In genomic region chr17:68320943-68321557, GRCh38 we compare ENCODE assay signal across 16 cellular contexts. TPM values are rescaled to one million over a fixed set of nuclear protein-coding genes. Genes with fewer than 3 reads are reported as not detected.
DNase-seq lines count a peak whose midpoint lies in the region; ATAC-seq and TF ChIP-seq lines count a peak whose summit lies in the region.
"Had no signal": no experiment of that assay in that cellular context is flagged by ENCODE, and none has a peak within 500 bp of the region (broad histone marks: within the 10 kb centered on the region; RNA-seq: fewer than 3 reads in every experiment).

No MANE protein-coding gene starts in this region.

- DNase-seq in osteoblast (ENCODE audit: insufficient read length, low spot score, missing footprints) (peak; percentile 39), gastrocnemius medialis (no peak), G401 (ENCODE audit: low spot score) (no peak), GM23338 (ENCODE audit: low spot score) (no peak)
- DNase-seq: CD4-positive, alpha-beta memory T cell; DMS79 treated with DMSO at 0.1 percent for 48 hours; IMR-90; KBM-7 had no signal

- TF ChIP-seq POLR2A in gastrocnemius medialis (IDR thresholded peaks at IDR 0.05): peak in 1 of 2 donors; percentile 7

- no peaks in the 10 kb centered on the region for H3F3A ChIP-seq in GM23338 (replicated peaks; ENCODE audit: low read depth)

- H4K20me1 ChIP-seq in OCI-LY3 (ENCODE audit: insufficient read depth, low read length): no peaks in the 10 kb centered on the region
- H4K20me1 ChIP-seq in osteoblast (ENCODE audit: insufficient read depth, low read length): no peaks in the 10 kb centered on the region
- no peaks in the 10 kb centered on the region for H4K20me1 ChIP-seq in GM23338 (replicated peaks; ENCODE audit: insufficient read depth)
- H4K20me1 ChIP-seq: BLaER1 had no signal

- H3K4me1 ChIP-seq in OCI-LY3 (ENCODE audit: low read length) (peaks cover 56% of the 10 kb centered on the region), osteoblast (ENCODE audit: insufficient read depth, low read length) (peaks cover 9% of the 10 kb centered on the region), gastrocnemius medialis (peaks cover 53 to 54% of the 10 kb centered on the region in 2 donors), GM23338 (ENCODE audit: insufficient read depth) (peaks cover 8% of the 10 kb centered on the region)

- peaks cover 4% of the 10 kb centered on the region for H3K36me3 ChIP-seq in OCI-LY3 (replicated peaks; ENCODE audit: low read depth, low read length)
- H3K36me3 ChIP-seq in osteoblast (ENCODE audit: insufficient read depth, low read length): no peaks in the 10 kb centered on the region
- no peaks in the 10 kb centered on the region for H3K36me3 ChIP-seq in gastrocnemius medialis
- no peaks in the 10 kb centered on the region for H3K36me3 ChIP-seq in GM23338 (ENCODE audit: insufficient read depth)
- H3K36me3 ChIP-seq: BLaER1 had no signal

- TF ChIP-seq CTCF in OCI-LY3 (IDR thresholded peaks at IDR 0.05; ENCODE audit: low read depth, low read length) (no peak), brain (conservative IDR thresholded peaks at IDR 0.05) (no peak), osteoblast (IDR thresholded peaks at IDR 0.05; ENCODE audit: extremely low read depth, low read depth, low read length) (no peak), gastrocnemius medialis (IDR thresholded peaks at IDR 0.05 in 4 of 5, conservative IDR thresholded peaks at IDR 0.05 in 1 of 5) (no peak), GM23338 (conservative IDR thresholded peaks at IDR 0.05; ENCODE audit: low read depth in 2 of 2) (no peak)

- ATAC-seq in gastrocnemius medialis (no peak), GM23338 (no peak), HG03039 (IDR thresholded peaks at IDR 0.05; ENCODE audit: unreplicated experiment) (no peak)
- ATAC-seq: GM12878 had no signal

- H3K9me3 Mint-ChIP-seq in brain: peaks cover 0 to 4% (median 0%) of the 10 kb centered on the region in 5 experiments
- H3K9me3 Mint-ChIP-seq in GM23338: no peaks in the 10 kb centered on the region
- H3K9me3 Mint-ChIP-seq: CD4-positive, alpha-beta memory T cell had no signal

- H3K27me3 Mint-ChIP-seq in brain (peaks cover 14% of the 10 kb centered on the region), GM23338 (ENCODE audit: insufficient read depth, low read depth, poor library complexity) (peaks cover 2% of the 10 kb centered on the region)
- H3K27me3 Mint-ChIP-seq: CD4-positive, alpha-beta memory T cell had no signal

- H3K4me2 ChIP-seq in OCI-LY3 (ENCODE audit: low read length): peak overlapping the region; percentile 97
- no peak overlapping the region for H3K4me2 ChIP-seq in osteoblast (ENCODE audit: insufficient read depth, low read length)
- no peak overlapping the region for H3K4me2 ChIP-seq in GM23338
- H3K4me2 ChIP-seq: BLaER1 had no signal

- peak overlapping the region; percentile 39 to 83 (median 65) for H3K27ac Mint-ChIP-seq in brain
- no peak overlapping the region for H3K27ac Mint-ChIP-seq in GM23338

- H3K27ac ChIP-seq in OCI-LY3 (ENCODE audit: low read length) (peak overlapping the region; percentile 98), osteoblast (ENCODE audit: low read depth, low read length) (no peak overlapping the region), gastrocnemius medialis (peak overlapping the region; percentile 94 to 99 (median 95)), GM23338 (ENCODE audit: low read depth) (no peak overlapping the region)
- H3K27ac ChIP-seq: BLaER1, HL-60 had no signal

- no peaks in the 10 kb centered on the region for H3K27me3 ChIP-seq in OCI-LY3 (ENCODE audit: low read depth, low read length)
- no peaks in the 10 kb centered on the region for H3K27me3 ChIP-seq in osteoblast (ENCODE audit: insufficient read depth, low read length)
- H3K27me3 ChIP-seq in gastrocnemius medialis: no peaks in the 10 kb centered on the region
- no peaks in the 10 kb centered on the region for H3K27me3 ChIP-seq in GM23338 (ENCODE audit: insufficient read depth)
- H3K27me3 ChIP-seq: BLaER1 had no signal

- peak overlapping the region; percentile 90 for H3K9ac ChIP-seq in OCI-LY3 (ENCODE audit: low read length)
- H3K9ac ChIP-seq: BLaER1 had no signal

- H3K36me3 Mint-ChIP-seq in brain (no peaks in the 10 kb centered on the region), GM23338 (ENCODE audit: low read depth) (peaks cover 8% of the 10 kb centered on the region; the same call in 2 of the 3 replicates)
- H3K36me3 Mint-ChIP-seq: CD4-positive, alpha-beta memory T cell had no signal

- H3K4me1 Mint-ChIP-seq in brain (peaks cover 48% of the 10 kb centered on the region), GM23338 (peaks cover 31% of the 10 kb centered on the region)

- no peak overlapping the region for H2AFZ ChIP-seq in OCI-LY3 (ENCODE audit: low read depth, low read length)
- H2AFZ ChIP-seq in osteoblast (ENCODE audit: low read length): no peak overlapping the region
- H2AFZ ChIP-seq in GM23338: no peak overlapping the region

- intact Hi-C loops in gastrocnemius medialis (cut with DNase I; ENCODE audit: low total_unique reads): no loop called here

- in situ Hi-C loops in gastrocnemius medialis (cut with MboI; ENCODE audit: low sequenced_read_pairs in 4 of 4): loop anchor here in 1 of 4 donors (5.0 kb wide), 1 partner anchor 56 kb away; no protein-coding TSS in a partner anchor
- in situ Hi-C loops in G401 (cut with HindIII; ENCODE audit: low sequenced_read_pairs): no loop called here

- H3K4me3 Mint-ChIP-seq in brain (peak overlapping the region in 1 of 5 experiments; percentile 28), GM23338 (no peak overlapping the region)
- H3K4me3 Mint-ChIP-seq: CD14-positive monocyte; CD4-positive, alpha-beta memory T cell; H9 had no signal

- H3K4me3 ChIP-seq in OCI-LY3 (ENCODE audit: low read length) (0 out of 2 replicates have a peak overlapping the region, but pooled peaks have one; percentile 69), osteoblast (ENCODE audit: insufficient read depth, low read length) (no peak overlapping the region), gastrocnemius medialis (no peak overlapping the region), GM23338 (no peak overlapping the region)
- H3K4me3 ChIP-seq: BLaER1, GM12878 had no signal

- no peaks in the 10 kb centered on the region for H3K9me2 ChIP-seq in GM23338 (ENCODE audit: insufficient read depth)

- H3K9me3 ChIP-seq in OCI-LY3 (ENCODE audit: insufficient read depth, low read length) (no peaks in the 10 kb centered on the region), osteoblast (ENCODE audit: low read depth, low read length) (no peaks in the 10 kb centered on the region), gastrocnemius medialis (no peaks in the 10 kb centered on the region)

- H3K79me2 ChIP-seq in OCI-LY3 (ENCODE audit: low read length) (no peaks in the 10 kb centered on the region), osteoblast (ENCODE audit: insufficient read depth, low read length) (no peaks in the 10 kb centered on the region), GM23338 (replicated peaks; ENCODE audit: insufficient read depth) (no peaks in the 10 kb centered on the region)

TF ChIP-seq in GM23338, 12 proteins besides CTCF, POLR2A, EP300 and RAD21:
- no peak for TF ChIP-seq STAT1 (IDR thresholded peaks at IDR 0.05; ENCODE audit: unreplicated experiment)
- no peak for TF ChIP-seq ZNF114 (CRISPR knock-in tag; IDR thresholded peaks at IDR 0.05)

RNA-seq across cellular contexts. Expression of gene ARSG, which starts 29.8 kb away (rescaled TPM):
- polyA plus RNA-seq in brain (ENCODE audit: insufficient read depth, low read depth, low replicate concordance) (5.5 TPM), GM23338 (2016; fragmentation: Nextera tagmentation; extraction: Ambion mirVana) (1.7 and 2.4 TPM in 2 replicates)
- total RNA-seq in osteoblast (7.6 and 7.7 TPM in 2 replicates), gastrocnemius medialis (1 to 10 TPM; 3.3 to 6.1 (median 5.4) TPM)
- total RNA-seq in G401 (2014; rRNA removed; shearing (Covaris generic)): 4.3 and 17.3 TPM in 2 replicates
- total RNA-seq in GM23338 (2014; rRNA removed; shearing (Covaris generic)): 5.1 and 9.2 TPM in 2 replicates

RNA-seq across cellular contexts. Expression of gene SLC16A6, which starts 30.1 kb away (rescaled TPM):
- polyA plus RNA-seq in brain (ENCODE audit: insufficient read depth, low read depth, low replicate concordance): 1.5 TPM
- total RNA-seq in osteoblast: 1.4 and 3.8 TPM in 2 replicates
- total RNA-seq in gastrocnemius medialis: 1 to 10 TPM in 3 of 4 donors, under 1 TPM in 1; 0.66 to 7.1 (median 3.8) TPM
- 0.31 and 0.37 TPM in 2 replicates for total RNA-seq in G401 (2014; rRNA removed; shearing (Covaris generic))
- 0.35 TPM in 1 of 2 replicates, not detected in the other for total RNA-seq in GM23338 (2014; rRNA removed; shearing (Covaris generic))
- polyA plus RNA-seq in GM23338 (2016; fragmentation: Nextera tagmentation; extraction: Ambion mirVana): 0.16 TPM in 1 of 2 replicates, not detected in the other

Comparison
In these comparisons a context has a peak if more than half of its experiments do, and no peak if none do; other contexts are left out.
1. H3K27ac ChIP-seq: peak in OCI-LY3 (single experiment) and gastrocnemius medialis (4 of 4); none in osteoblast (single experiment) and GM23338 (single experiment).